9 cellular contexts compared by ENCODE assay signal in the genomic region with DNA sequence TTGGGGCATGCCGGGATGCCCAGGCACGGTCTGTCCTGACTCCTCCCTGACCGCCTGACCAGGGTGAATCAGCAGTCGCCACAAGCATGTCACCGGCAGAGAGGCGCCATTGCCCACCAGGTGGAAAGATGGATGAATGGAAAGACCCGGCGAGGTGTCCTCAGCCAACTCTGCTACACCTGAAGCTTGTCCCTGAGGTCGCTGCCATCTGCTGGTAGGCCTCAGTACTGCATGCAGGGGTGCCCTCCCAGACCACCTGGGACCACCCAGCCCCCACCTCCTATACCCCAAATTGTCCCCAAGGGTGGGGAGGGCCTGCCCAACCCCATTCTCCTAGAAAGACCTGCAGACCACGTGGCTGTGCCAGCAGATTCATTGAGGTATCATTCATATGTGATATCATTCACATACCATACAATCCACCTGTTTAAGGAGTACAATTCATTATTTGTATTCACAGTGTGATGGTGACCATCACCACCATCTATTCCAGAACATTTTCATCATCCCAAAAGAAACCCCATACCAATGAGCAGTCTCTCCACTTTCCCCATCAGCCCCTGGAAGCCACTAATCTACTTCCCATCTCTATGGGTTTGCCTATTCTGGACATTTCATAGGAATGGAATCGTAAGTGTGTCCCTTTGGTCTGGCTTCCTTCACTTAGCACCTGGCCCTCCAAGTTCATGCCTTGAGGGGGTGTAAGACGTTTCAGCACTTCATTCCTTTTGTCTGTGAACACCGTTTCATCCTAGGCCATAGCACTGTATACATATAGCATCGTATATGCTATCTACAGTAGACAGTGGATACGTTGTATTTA. TPM values are rescaled to one million over a fixed set of nuclear protein-coding genes. Genes with fewer than 3 reads are reported as not detected.
A peak's percentile ranks its signal among the peaks of the same experiment; 100 is the strongest.
DNase-seq lines count a peak whose midpoint lies in the region; ATAC-seq and TF ChIP-seq lines count a peak whose summit lies in the region.
"Had no signal": no experiment of that assay in that cellular context is flagged by ENCODE, and none has a peak within 500 bp of the region (broad histone marks: within the 10 kb centered on the region; RNA-seq: fewer than 3 reads in every experiment).

No MANE protein-coding gene starts in this region.

- no peaks in the 10 kb centered on the region for H3K27me3 Mint-ChIP-seq in activated CD4-positive, alpha-beta T cell treated with anti-CD3 and anti-CD28 coated beads, Interleukin-2, amount 10 ng/mL, durations not matched to agents 24 days and 14 days

- ATAC-seq in GM21447 (IDR thresholded peaks at IDR 0.05; ENCODE audit: unreplicated experiment): no peak
- ATAC-seq in GM18870 (IDR thresholded peaks at IDR 0.05; ENCODE audit: unreplicated experiment): no peak

- no peaks in the 10 kb centered on the region for H3K36me3 Mint-ChIP-seq in activated CD4-positive, alpha-beta T cell treated with anti-CD3 and anti-CD28 coated beads, Interleukin-2, amount 10 ng/mL, durations not matched to agents 24 days and 14 days (ENCODE audit: low read depth)
- H3K36me3 Mint-ChIP-seq: activated naive CD4-positive, alpha-beta T cell treated with anti-CD3 and anti-CD28 coated beads, Interleukin-2, amount 50 U/mL, for 24 hours had no signal

- H3K4me1 ChIP-seq in right atrium auricular region: no peaks in the 10 kb centered on the region

- peak; percentile 16 to 63 for TF ChIP-seq CTCF in right atrium auricular region (IDR thresholded peaks at IDR 0.05)
- peak; percentile 76 for TF ChIP-seq CTCF in fibroblast of the aortic adventitia (IDR thresholded peaks at IDR 0.05; ENCODE audit: insufficient read depth, low read length)

- intact Hi-C loops in cardiac septum (cut with DNase I): no loop called here
- intact Hi-C loops in activated CD4-positive, alpha-beta T cell treated with anti-CD3 and anti-CD28 coated beads, Interleukin-2, amount 10 ng/mL, durations not matched to agents 24 days and 14 days (cut with micrococcal nuclease): loop anchor here (5.0 kb wide), 1 partner anchor 114 kb away; no protein-coding TSS in a partner anchor

- H3K36me3 ChIP-seq in right atrium auricular region: no peaks in the 10 kb centered on the region

- H3K27ac ChIP-seq in right atrium auricular region: no peak overlapping the region

- no peak overlapping the region for H3K27ac Mint-ChIP-seq in activated CD4-positive, alpha-beta T cell treated with anti-CD3 and anti-CD28 coated beads, Interleukin-2, amount 10 ng/mL, durations not matched to agents 24 days and 14 days
- H3K27ac Mint-ChIP-seq: activated naive CD4-positive, alpha-beta T cell treated with anti-CD3 and anti-CD28 coated beads, Interleukin-2, amount 50 U/mL, for 24 hours had no signal

- DNase-seq in right atrium auricular region (ENCODE audit: low spot score) (no peak), cardiac septum (ENCODE audit: low spot score) (no peak), fibroblast of the aortic adventitia (ENCODE audit: low read depth) (no peak), C1 segment of cervical spinal cord (lab: John Stamatoyannopoulos, UW) (no peak)
- DNase-seq in activated CD4-positive, alpha-beta T cell treated with anti-CD3 and anti-CD28 coated beads, Interleukin-2, amount 10 ng/mL, durations not matched to agents 24 days and 14 days: peak; percentile 74
- DNase-seq in stimulated activated CD4-positive, alpha-beta T cell treated with anti-CD3 and anti-CD28 coated beads, Interleukin-1b, Interleukin-23, amount 100 ng/mL, for 4 hours (ENCODE audit: low read depth in 2 of 2): peak; percentile 5 to 23

- no peak overlapping the region for H3K4me3 Mint-ChIP-seq in activated CD4-positive, alpha-beta T cell treated with anti-CD3 and anti-CD28 coated beads, Interleukin-2, amount 10 ng/mL, durations not matched to agents 24 days and 14 days
- H3K4me3 Mint-ChIP-seq: activated naive CD4-positive, alpha-beta T cell treated with anti-CD3 and anti-CD28 coated beads, Interleukin-2, amount 50 U/mL, for 24 hours had no signal

- peaks cover 0 to 5% of the 10 kb centered on the region in 2 donors for H3K9me3 ChIP-seq in right atrium auricular region

- no peaks in the 10 kb centered on the region for H3K9me3 Mint-ChIP-seq in activated CD4-positive, alpha-beta T cell treated with anti-CD3 and anti-CD28 coated beads, Interleukin-2, amount 10 ng/mL, durations not matched to agents 24 days and 14 days
- H3K9me3 Mint-ChIP-seq: activated naive CD4-positive, alpha-beta T cell treated with anti-CD3 and anti-CD28 coated beads, Interleukin-2, amount 50 U/mL, for 24 hours had no signal

- no peaks in the 10 kb centered on the region for H3K27me3 ChIP-seq in right atrium auricular region

- H3K4me3 ChIP-seq in right atrium auricular region (no peak overlapping the region), fibroblast of the aortic adventitia (ENCODE audit: low read depth, low read length) (no peak overlapping the region)

- no peaks in the 10 kb centered on the region for H3K4me1 Mint-ChIP-seq in activated CD4-positive, alpha-beta T cell treated with anti-CD3 and anti-CD28 coated beads, Interleukin-2, amount 10 ng/mL, durations not matched to agents 24 days and 14 days
- H3K4me1 Mint-ChIP-seq: activated naive CD4-positive, alpha-beta T cell treated with anti-CD3 and anti-CD28 coated beads, Interleukin-2, amount 50 U/mL, for 24 hours had no signal

RNA-seq across cellular contexts. Expression of a gene that starts 17.5 kb away (rescaled TPM):
- total RNA-seq in right atrium auricular region: not detected
- not detected for total RNA-seq in cardiac septum
- not detected in 2 replicates for total RNA-seq in activated CD4-positive, alpha-beta T cell treated with anti-CD3 and anti-CD28 coated beads, Interleukin-2, amount 10 ng/mL, durations not matched to agents 24 days and 14 days
- not detected in 2 replicates for total RNA-seq in fibroblast of the aortic adventitia (ENCODE audit: low replicate concordance)

RNA-seq across cellular contexts. Expression of a gene that starts 26.6 kb away (rescaled TPM):
- total RNA-seq in right atrium auricular region: not detected
- total RNA-seq in cardiac septum: not detected
- not detected in 2 replicates for total RNA-seq in activated CD4-positive, alpha-beta T cell treated with anti-CD3 and anti-CD28 coated beads, Interleukin-2, amount 10 ng/mL, durations not matched to agents 24 days and 14 days
- 0.08 TPM in 1 of 2 replicates, not detected in the other for total RNA-seq in fibroblast of the aortic adventitia (ENCODE audit: low replicate concordance)

Comparison
In these comparisons a context has a peak if more than half of its experiments do, and no peak if none do; other contexts are left out.
1. DNase-seq: peak in activated CD4-positive, alpha-beta T cell treated with anti-CD3 and anti-CD28 coated beads, Interleukin-2, amount 10 ng/mL, durations not matched to agents 24 days and 14 days (single experiment) and stimulated activated CD4-positive, alpha-beta T cell treated with anti-CD3 and anti-CD28 coated beads, Interleukin-1b, Interleukin-23, amount 100 ng/mL, for 4 hours (2 of 2); none in right atrium auricular region (single experiment), cardiac septum (single experiment), fibroblast of the aortic adventitia (single experiment) and C1 segment of cervical spinal cord (0 of 14).